In genomic region chr9:98315067-98315453, GRCh38 we compare ENCODE assay signal across 18 cellular contexts.
"Had no signal": no experiment of that assay in that cellular context is flagged by ENCODE, and none has a peak within 500 bp of the region (broad histone marks: within the 10 kb centered on the region; RNA-seq: fewer than 3 reads in every experiment).

No MANE protein-coding gene starts in this region.

- H3K4me1 ChIP-seq: colonic mucosa, esophagus squamous epithelium, neural progenitor cell, prostate gland, thyroid gland had no signal

- H3K9me3 ChIP-seq: colonic mucosa, esophagus squamous epithelium, mucosa of descending colon, prostate gland, right atrium auricular region, stomach, thyroid gland had no signal

- H3K27ac ChIP-seq: colonic mucosa, esophagus squamous epithelium, neural progenitor cell, prostate gland, right atrium auricular region, stomach, thyroid gland had no signal

- H3K27me3 ChIP-seq: colonic mucosa, esophagus squamous epithelium, neural progenitor cell, stomach, thyroid gland had no signal

- H3K9ac ChIP-seq: neural progenitor cell had no signal

- H2AFZ ChIP-seq: neural progenitor cell had no signal

- H3K36me3 ChIP-seq: colonic mucosa, esophagus squamous epithelium, neural progenitor cell, prostate gland, right atrium auricular region, stomach, thyroid gland had no signal

- H3K9me3 Mint-ChIP-seq: dendritic cell treated with granulocyte-macrophage colony-stimulating factor and Interleukin-4, amounts not matched to agents 40 ng/mL and 50 ng/mL, for 4 days; memory B cell; mesothelial cell of epicardium; nephron; neural progenitor cell; stimulated activated effector memory CD8-positive, alpha-beta T cell treated with anti-CD3 and anti-CD28 coated beads, Interleukin-12 subunit alpha, Interleukin-12 subunit beta, amount 100 ng/mL, for 72 hours; type B pancreatic cell had no signal

- H3K4me1 Mint-ChIP-seq: mesothelial cell of epicardium; nephron; stimulated activated effector memory CD8-positive, alpha-beta T cell treated with anti-CD3 and anti-CD28 coated beads, Interleukin-12 subunit alpha, Interleukin-12 subunit beta, amount 100 ng/mL, for 72 hours had no signal

- FAIRE-seq: keratinocyte had no signal

- H3K27ac Mint-ChIP-seq: dendritic cell treated with granulocyte-macrophage colony-stimulating factor and Interleukin-4, amounts not matched to agents 40 ng/mL and 50 ng/mL, for 4 days; memory B cell; mesothelial cell of epicardium; nephron; neural progenitor cell; stimulated activated effector memory CD8-positive, alpha-beta T cell treated with anti-CD3 and anti-CD28 coated beads, Interleukin-12 subunit alpha, Interleukin-12 subunit beta, amount 100 ng/mL, for 72 hours; type B pancreatic cell had no signal

- H3K27me3 Mint-ChIP-seq: memory B cell had no signal

- H3K4me3 Mint-ChIP-seq: dendritic cell treated with granulocyte-macrophage colony-stimulating factor and Interleukin-4, amounts not matched to agents 40 ng/mL and 50 ng/mL, for 4 days; memory B cell; mesothelial cell of epicardium; naive B cell; nephron; neural progenitor cell; stimulated activated effector memory CD8-positive, alpha-beta T cell treated with anti-CD3 and anti-CD28 coated beads, Interleukin-12 subunit alpha, Interleukin-12 subunit beta, amount 100 ng/mL, for 72 hours; type B pancreatic cell had no signal

- H3K4me2 ChIP-seq: neural progenitor cell, smooth muscle cell had no signal

- H3K36me3 Mint-ChIP-seq: memory B cell; mesothelial cell of epicardium; naive B cell; neural progenitor cell; stimulated activated effector memory CD8-positive, alpha-beta T cell treated with anti-CD3 and anti-CD28 coated beads, Interleukin-12 subunit alpha, Interleukin-12 subunit beta, amount 100 ng/mL, for 72 hours; type B pancreatic cell had no signal

- H3K4me3 ChIP-seq: colonic mucosa, esophagus squamous epithelium, lung, mucosa of descending colon, neural progenitor cell, prostate gland, right atrium auricular region, smooth muscle cell, stomach, thyroid gland had no signal
